ENCODE assay signal across 32 cellular contexts in genomic region chr6:153045271-153045670, GRCh38.
"Had no signal": no experiment of that assay in that cellular context is flagged by ENCODE, and none has a peak within 500 bp of the region (broad histone marks: within the 10 kb centered on the region; RNA-seq: fewer than 3 reads in every experiment).

No MANE protein-coding gene starts in this region.

- FAIRE-seq: islet of Langerhans, kidney, urothelium cell line had no signal

- H3K4me1 ChIP-seq: left lung, lower lobe of right lung, prostate gland, suprapubic skin, tibial artery, upper lobe of right lung had no signal

- H3K4me3 ChIP-seq: left lung, lower lobe of right lung, pancreas, prostate gland, skin epidermis, suprapubic skin, thoracic aorta, tibial artery, upper lobe of right lung had no signal

- H3K27ac Mint-ChIP-seq: immature natural killer cell; naive thymus-derived CD8-positive, alpha-beta T cell; nephron; stimulated activated effector memory CD8-positive, alpha-beta T cell treated with anti-CD3 and anti-CD28 coated beads, Interleukin-12 subunit alpha, Interleukin-12 subunit beta, amount 100 ng/mL, for 72 hours; stimulated activated naive CD8-positive, alpha-beta T cell treated with anti-CD3 and anti-CD28 coated beads, Interleukin-15, Interleukin-2, amounts not matched to agents 100 ng/mL and 50 ng/mL, for 24 hours had no signal

- H3K9me3 ChIP-seq: left lung, lower lobe of right lung, pancreas, prostate gland, suprapubic skin, thoracic aorta, tibial artery, upper lobe of right lung had no signal

- H3K9me3 Mint-ChIP-seq: nephron had no signal

- H3K36me3 ChIP-seq: left lung, lower lobe of right lung, pancreas, prostate gland, suprapubic skin, thoracic aorta, tibial artery, upper lobe of right lung had no signal

- ATAC-seq: left colon; left lung; lower lobe of right lung; naive thymus-derived CD8-positive, alpha-beta T cell; pancreas; right cardiac atrium; sciatic nerve; stimulated activated effector memory CD8-positive, alpha-beta T cell treated with anti-CD3 and anti-CD28 coated beads, Interleukin-12 subunit alpha, Interleukin-12 subunit beta, amount 100 ng/mL, for 72 hours; upper lobe of right lung had no signal

- H3K4me3 Mint-ChIP-seq: immature natural killer cell; naive thymus-derived CD8-positive, alpha-beta T cell; nephron; neural crest cell; stimulated activated effector memory CD8-positive, alpha-beta T cell treated with anti-CD3 and anti-CD28 coated beads, Interleukin-12 subunit alpha, Interleukin-12 subunit beta, amount 100 ng/mL, for 72 hours; stimulated activated naive CD8-positive, alpha-beta T cell treated with anti-CD3 and anti-CD28 coated beads, Interleukin-15, Interleukin-2, amounts not matched to agents 100 ng/mL and 50 ng/mL, for 24 hours had no signal

- H3K27me3 ChIP-seq: left lung, pancreas, suprapubic skin, tibial artery, upper lobe of right lung had no signal

- DNase-seq: immature natural killer cell; kidney; left colon; left lung; lower lobe of right lung; mammary epithelial cell; mesenchymal stem cell; naive thymus-derived CD8-positive, alpha-beta T cell; nucleus accumbens; pancreas; posterior cingulate gyrus; retina; right cardiac atrium; stimulated activated CD4-positive, alpha-beta T cell treated with anti-CD3 and anti-CD28 coated beads, Interleukin-12 subunit alpha, Interleukin-12 subunit beta, amount 100 ng/mL, for 4 hours; stimulated activated CD4-positive, alpha-beta T cell treated with anti-CD3 and anti-CD28 coated beads, Interleukin-15, amount 100 ng/mL, for 24 hours; stimulated activated CD4-positive, alpha-beta T cell treated with anti-CD3 and anti-CD28 coated beads, Interleukin-2, amount 100 ng/mL, for 24 hours; stimulated activated CD4-positive, alpha-beta T cell treated with anti-CD3 and anti-CD28 coated beads, Interleukin-4, amount 100 ng/mL, for 1 hour; stimulated activated naive CD4-positive, alpha-beta T cell; tibial artery; trophoblast cell; upper lobe of right lung had no signal

- H3K27ac ChIP-seq: left lung, lower lobe of right lung, pancreas, prostate gland, skin epidermis, suprapubic skin, thoracic aorta, tibial artery, upper lobe of right lung had no signal

- H3K4me1 Mint-ChIP-seq: immature natural killer cell; naive thymus-derived CD8-positive, alpha-beta T cell; stimulated activated effector memory CD8-positive, alpha-beta T cell treated with anti-CD3 and anti-CD28 coated beads, Interleukin-12 subunit alpha, Interleukin-12 subunit beta, amount 100 ng/mL, for 72 hours had no signal

- H3K27me3 Mint-ChIP-seq: stimulated activated naive CD8-positive, alpha-beta T cell treated with anti-CD3 and anti-CD28 coated beads, Interleukin-15, Interleukin-2, amounts not matched to agents 100 ng/mL and 50 ng/mL, for 24 hours had no signal

- H3K36me3 Mint-ChIP-seq: naive thymus-derived CD8-positive, alpha-beta T cell; stimulated activated effector memory CD8-positive, alpha-beta T cell treated with anti-CD3 and anti-CD28 coated beads, Interleukin-12 subunit alpha, Interleukin-12 subunit beta, amount 100 ng/mL, for 72 hours had no signal
